9 cellular contexts compared by ENCODE assay signal in the genomic region with DNA sequence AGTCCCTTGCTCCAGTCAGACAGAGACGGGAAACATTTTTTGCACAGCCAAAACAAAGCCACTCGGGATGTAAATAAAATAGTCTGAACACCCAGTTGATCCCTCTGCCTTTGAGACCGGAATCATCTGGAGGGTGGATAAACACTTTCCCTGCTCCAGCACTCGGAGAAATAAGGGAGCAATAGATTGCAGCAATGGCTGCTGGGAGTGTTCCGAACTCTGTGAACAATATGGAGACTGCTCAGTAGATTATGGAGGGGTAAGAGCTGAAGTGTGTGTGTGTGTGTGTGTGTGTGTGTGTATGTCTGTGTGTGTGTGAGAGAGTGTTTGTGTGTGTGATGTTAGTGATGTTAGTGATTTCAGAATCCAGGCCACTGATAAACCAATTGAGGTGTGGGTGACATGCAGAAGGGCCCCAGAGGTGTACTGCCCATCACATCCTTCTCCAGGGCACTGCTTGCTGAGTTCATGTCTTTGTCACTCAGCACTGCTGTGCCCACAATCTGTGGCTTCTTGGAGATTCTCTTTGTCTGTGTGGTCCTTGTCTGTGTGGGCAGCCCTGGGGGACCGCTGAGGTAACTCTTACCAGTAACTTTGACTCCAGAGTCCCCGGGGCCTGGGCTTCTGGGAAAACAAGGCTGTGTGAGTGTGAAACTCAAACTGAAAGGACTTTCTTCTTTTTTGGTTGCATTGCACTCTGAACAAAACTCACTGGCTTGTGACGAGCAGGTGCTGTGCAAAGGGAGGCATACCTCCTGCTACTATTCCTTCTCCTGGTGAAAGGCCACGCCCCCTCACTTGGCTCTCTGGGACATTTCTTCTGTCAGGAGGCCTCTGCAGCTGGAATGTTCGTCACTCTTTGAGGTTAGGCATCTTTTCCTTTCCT. TPM values are rescaled to one million over a fixed set of nuclear protein-coding genes. Genes with fewer than 3 reads are reported as not detected.
A peak's percentile ranks its signal among the peaks of the same experiment; 100 is the strongest.
DNase-seq lines count a peak whose midpoint lies in the region; ATAC-seq and TF ChIP-seq lines count a peak whose summit lies in the region.
"Had no signal": no experiment of that assay in that cellular context is flagged by ENCODE, and none has a peak within 500 bp of the region (broad histone marks: within the 10 kb centered on the region; RNA-seq: fewer than 3 reads in every experiment).

No MANE protein-coding gene starts in this region.

- ATAC-seq in HG02588 (IDR thresholded peaks at IDR 0.05; ENCODE audit: unreplicated experiment) = peak; percentile 64
- ATAC-seq: CD8-positive, alpha-beta T cell had no signal

- no peak for TF ChIP-seq CTCF in progenitor cell of endocrine pancreas (IDR thresholded peaks at IDR 0.05; ENCODE audit: unreplicated experiment)
- TF ChIP-seq CTCF in prostate gland (IDR thresholded peaks at IDR 0.05) = no peak

- H3K36me3 Mint-ChIP-seq in activated T-cell treated with anti-CD3 and anti-CD28 coated beads, Interleukin-2, amount 50 U/mL, for 24 hours (ENCODE audit: low read depth) = no peaks in the 10 kb centered on the region
- no peaks in the 10 kb centered on the region for H3K36me3 Mint-ChIP-seq in progenitor cell of endocrine pancreas (ENCODE audit: insufficient read depth)
- H3K36me3 Mint-ChIP-seq: CD8-positive, alpha-beta T cell had no signal

- no peak overlapping the region for H3K27ac ChIP-seq in prostate gland

- H3K27me3 Mint-ChIP-seq in activated T-cell treated with anti-CD3 and anti-CD28 coated beads, Interleukin-2, amount 50 U/mL, for 24 hours = no peaks in the 10 kb centered on the region
- H3K27me3 Mint-ChIP-seq in progenitor cell of endocrine pancreas = peaks cover 13% of the 10 kb centered on the region

- no peaks in the 10 kb centered on the region for H3K9me3 ChIP-seq in prostate gland

- peak; percentile 59 for DNase-seq in activated T-cell treated with anti-CD3 and anti-CD28 coated beads, Interleukin-2, amount 50 U/mL, for 24 hours
- DNase-seq in activated T-cell treated with anti-CD3 and anti-CD28 coated beads for 4 hours = no peak
- DNase-seq in NAMALWA (ENCODE audit: low spot score) = peak; percentile 46
- no peak for DNase-seq in progenitor cell of endocrine pancreas (ENCODE audit: low spot score, unreplicated experiment)
- DNase-seq in prostate gland (ENCODE audit: low spot score) = no peak
- DNase-seq in head of caudate nucleus = no peak
- DNase-seq in SKM-1 (lab: John Stamatoyannopoulos, UW; ENCODE audit: unreplicated experiment) = no peak
- DNase-seq: CD8-positive, alpha-beta T cell had no signal

- peak overlapping the region; percentile 40 for H3K4me3 Mint-ChIP-seq in activated T-cell treated with anti-CD3 and anti-CD28 coated beads, Interleukin-2, amount 50 U/mL, for 24 hours
- no peak overlapping the region for H3K4me3 Mint-ChIP-seq in progenitor cell of endocrine pancreas (ENCODE audit: low read depth)
- H3K4me3 Mint-ChIP-seq: CD8-positive, alpha-beta T cell had no signal

- H3K27ac Mint-ChIP-seq in activated T-cell treated with anti-CD3 and anti-CD28 coated beads, Interleukin-2, amount 50 U/mL, for 24 hours = peak overlapping the region; percentile 62
- peak overlapping the region; percentile 0 for H3K27ac Mint-ChIP-seq in progenitor cell of endocrine pancreas
- H3K27ac Mint-ChIP-seq: CD8-positive, alpha-beta T cell had no signal

- no peaks in the 10 kb centered on the region for H3K36me3 ChIP-seq in prostate gland

- WGBS in prostate gland = 68% methylated on average over 10 of the region's 10 CpGs

- no peaks in the 10 kb centered on the region for H3K4me1 ChIP-seq in prostate gland (replicated peaks)

- intact Hi-C loops in prostate gland (cut with DNase I) (no loop called here), head of caudate nucleus (cut with DNase I) (no loop called here)

- H3K4me3 ChIP-seq in prostate gland = no peak overlapping the region

- H3K27me3 ChIP-seq in prostate gland (replicated peaks; ENCODE audit: insufficient read depth) = no peaks in the 10 kb centered on the region

- peaks cover 5% of the 10 kb centered on the region for H3K9me3 Mint-ChIP-seq in activated T-cell treated with anti-CD3 and anti-CD28 coated beads, Interleukin-2, amount 50 U/mL, for 24 hours
- H3K9me3 Mint-ChIP-seq in progenitor cell of endocrine pancreas (ENCODE audit: low read depth) = no peaks in the 10 kb centered on the region
- H3K9me3 Mint-ChIP-seq: CD8-positive, alpha-beta T cell had no signal

- peaks cover 69% of the 10 kb centered on the region for H3K4me1 Mint-ChIP-seq in activated T-cell treated with anti-CD3 and anti-CD28 coated beads, Interleukin-2, amount 50 U/mL, for 24 hours (ENCODE audit: low read depth)
- H3K4me1 Mint-ChIP-seq in progenitor cell of endocrine pancreas (ENCODE audit: low read depth) = peaks cover 27% of the 10 kb centered on the region

- no peak for TF ChIP-seq POLR2A in prostate gland (IDR thresholded peaks at IDR 0.05)

RNA-seq across cellular contexts. Expression of a gene that starts 23.0 kb away (rescaled TPM):
- 3.9 and 4.9 TPM in 2 replicates for total RNA-seq in progenitor cell of endocrine pancreas
- 1 to 10 TPM; 1.0 to 1.1 TPM for total RNA-seq in prostate gland

RNA-seq across cellular contexts. Expression of a gene that starts 45.9 kb away (rescaled TPM):
- total RNA-seq in progenitor cell of endocrine pancreas (13.5 and 14.2 TPM in 2 replicates), prostate gland (10 to 100 TPM; 10.4 to 26.0 TPM)

RNA-seq across cellular contexts. Expression of a gene that starts 49.3 kb away (rescaled TPM):
- total RNA-seq in progenitor cell of endocrine pancreas = 53.4 and 63.7 TPM in 2 replicates
- total RNA-seq in prostate gland = 10 to 100 TPM; 34.9 to 42.5 TPM

Comparison
In these comparisons a context has a peak if more than half of its experiments do, and no peak if none do; other contexts are left out.
1. DNase-seq: peak in activated T-cell treated with anti-CD3 and anti-CD28 coated beads, Interleukin-2, amount 50 U/mL, for 24 hours (single experiment) and NAMALWA (single experiment); none in activated T-cell treated with anti-CD3 and anti-CD28 coated beads for 4 hours (single experiment), progenitor cell of endocrine pancreas (single experiment), prostate gland (single experiment), head of caudate nucleus (0 of 42) and SKM-1 (single experiment).